ENCODE assay signal across 11 cellular contexts in genomic region chr7:139505563-139505962, GRCh38. TPM values are rescaled to one million over a fixed set of nuclear protein-coding genes. Genes with fewer than 3 reads are reported as not detected.
DNase-seq lines count a peak whose midpoint lies in the region; ATAC-seq and TF ChIP-seq lines count a peak whose summit lies in the region.
"Had no signal": no experiment of that assay in that cellular context is flagged by ENCODE, and none has a peak within 500 bp of the region (broad histone marks: within the 10 kb centered on the region; RNA-seq: fewer than 3 reads in every experiment).

No MANE protein-coding gene starts in this region.

- H3K79me2 ChIP-seq in Loucy (ENCODE audit: insufficient read depth, low read length) = no peaks in the 10 kb centered on the region

- no peaks in the 10 kb centered on the region for H3K9me3 ChIP-seq in breast epithelium
- H3K9me3 ChIP-seq in Loucy (ENCODE audit: insufficient read depth, low read depth, low read length) = no peaks in the 10 kb centered on the region

- H3K36me3 Mint-ChIP-seq in MCF 10A (ENCODE audit: insufficient read depth, unreplicated experiment) = no peaks in the 10 kb centered on the region
- H3K36me3 Mint-ChIP-seq in chondrocyte (ENCODE audit: low read depth) = no peaks in the 10 kb centered on the region
- H3K36me3 Mint-ChIP-seq in stimulated activated effector memory CD8-positive, alpha-beta T cell treated with anti-CD3 and anti-CD28 coated beads, Interleukin-12 subunit alpha, Interleukin-12 subunit beta, amount 100 ng/mL, for 72 hours = no peaks in the 10 kb centered on the region
- H3K36me3 Mint-ChIP-seq in T-cell = no peaks in the 10 kb centered on the region

- no peak overlapping the region for H3K4me3 ChIP-seq in breast epithelium
- H3K4me3 ChIP-seq in Loucy (ENCODE audit: low read length, poor library complexity, severe bottlenecking) = no peak overlapping the region

- no peaks in the 10 kb centered on the region for H3K4me1 ChIP-seq in breast epithelium
- H3K4me1 ChIP-seq in Loucy (ENCODE audit: insufficient read depth, low read length, poor library complexity, severe bottlenecking) = no peaks in the 10 kb centered on the region

- no peak overlapping the region for H3K27ac ChIP-seq in breast epithelium

- TF ChIP-seq CTCF in MCF 10A (IDR thresholded peaks at IDR 0.05; ENCODE audit: unreplicated experiment) (no peak), breast epithelium (IDR thresholded peaks at IDR 0.05) (no peak), Loucy (conservative IDR thresholded peaks at IDR 0.05; ENCODE audit: low read length) (peak; percentile 71), chondrocyte (IDR thresholded peaks at IDR 0.05) (peak; percentile 53)

- no peaks in the 10 kb centered on the region for H3K27me3 Mint-ChIP-seq in MCF 10A (ENCODE audit: insufficient read depth, unreplicated experiment)
- H3K27me3 Mint-ChIP-seq in chondrocyte (ENCODE audit: low read depth) = no peaks in the 10 kb centered on the region
- no peaks in the 10 kb centered on the region for H3K27me3 Mint-ChIP-seq in T-cell

- DNase-seq in MCF 10A (ENCODE audit: unreplicated experiment) (peak; percentile 39), breast epithelium (ENCODE audit: low spot score in 2 of 2) (no peak), chondrocyte (ENCODE audit: low spot score) (no peak), T-cell (no peak), hypothalamus (lab: John Stamatoyannopoulos, UW) (no peak)
- no peak for DNase-seq in stimulated activated effector memory CD8-positive, alpha-beta T cell treated with anti-CD3 and anti-CD28 coated beads, Interleukin-12 subunit alpha, Interleukin-12 subunit beta, amount 100 ng/mL, for 72 hours (ENCODE audit: low spot score in 2 of 2)
- DNase-seq: NCI-H526 treated with DMSO at 0.1 percent for 48 hours had no signal

- BruUV-seq in MCF 10A (replicated peaks; lab: Mats Ljungman, UMichigan) = no TSS peak

- CTCF ChIA-PET in MCF 10A (lab: Yijun Ruan, JAX) = interaction anchor here (0.6 to 1.0 kb wide), 3 partner anchors 18 to 1390 kb away, joined by 3 to 5 read pairs (median 3); partner anchors contain the start of gene CLEC2L
- CTCF ChIA-PET in T-cell (lab: Charles Lee) = no interaction called here

- TF ChIP-seq POLR2A in breast epithelium (IDR thresholded peaks at IDR 0.05) = no peak

- no peaks in the 10 kb centered on the region for H3K4me1 Mint-ChIP-seq in MCF 10A (ENCODE audit: insufficient read depth, unreplicated experiment)
- peaks cover 9% of the 10 kb centered on the region for H3K4me1 Mint-ChIP-seq in chondrocyte (ENCODE audit: low read depth)
- H3K4me1 Mint-ChIP-seq in stimulated activated effector memory CD8-positive, alpha-beta T cell treated with anti-CD3 and anti-CD28 coated beads, Interleukin-12 subunit alpha, Interleukin-12 subunit beta, amount 100 ng/mL, for 72 hours = no peaks in the 10 kb centered on the region
- H3K4me1 Mint-ChIP-seq in T-cell = no peaks in the 10 kb centered on the region

- no peaks in the 10 kb centered on the region for H3F3A ChIP-seq in Loucy (ENCODE audit: low read depth)

- H3K27me3 ChIP-seq in breast epithelium (no peaks in the 10 kb centered on the region), Loucy (ENCODE audit: insufficient read depth, low read length, poor library complexity, severe bottlenecking) (no peaks in the 10 kb centered on the region)

- H4K20me1 ChIP-seq in Loucy (ENCODE audit: insufficient read depth, low read length, poor library complexity, severe bottlenecking) = no peaks in the 10 kb centered on the region

- no peak overlapping the region for H3K9ac ChIP-seq in Loucy (ENCODE audit: low read depth, low read length, poor library complexity, severe bottlenecking)

- ATAC-seq in stimulated activated effector memory CD8-positive, alpha-beta T cell treated with anti-CD3 and anti-CD28 coated beads, Interleukin-12 subunit alpha, Interleukin-12 subunit beta, amount 100 ng/mL, for 72 hours = peak; percentile 34
- no peak for ATAC-seq in T-cell (replicated peaks in 1 of 4)
- ATAC-seq in GM21737 (IDR thresholded peaks at IDR 0.05; ENCODE audit: unreplicated experiment) = no peak

- H3K27ac Mint-ChIP-seq in MCF 10A (ENCODE audit: low read depth, unreplicated experiment) (no peak overlapping the region), chondrocyte (ENCODE audit: unreplicated experiment) (no peak overlapping the region), T-cell (no peak overlapping the region)
- no peak overlapping the region for H3K27ac Mint-ChIP-seq in stimulated activated effector memory CD8-positive, alpha-beta T cell treated with anti-CD3 and anti-CD28 coated beads, Interleukin-12 subunit alpha, Interleukin-12 subunit beta, amount 100 ng/mL, for 72 hours

- no peak overlapping the region for H2AFZ ChIP-seq in Loucy (ENCODE audit: low read length)

- no peak overlapping the region for H3K4me2 ChIP-seq in Loucy (ENCODE audit: low read depth, low read length, poor library complexity, severe bottlenecking)

- POLR2A ChIA-PET in MCF 10A (lab: Yijun Ruan, JAX) (no interaction called here), T-cell (lab: Charles Lee) (no interaction called here)

- no peaks in the 10 kb centered on the region for H3K36me3 ChIP-seq in breast epithelium
- no peaks in the 10 kb centered on the region for H3K36me3 ChIP-seq in Loucy (ENCODE audit: insufficient read depth, low read length)

- intact Hi-C loops in MCF 10A (cut with micrococcal nuclease) = loop anchor here (10.0 kb wide), 2 partner anchors 139 to 269 kb away; partner anchors contain the start of gene HIPK2
- intact Hi-C loops in breast epithelium (cut with DNase I; ENCODE audit: low total_unique reads) = no loop called here

- H3K4me3 Mint-ChIP-seq in MCF 10A (ENCODE audit: unreplicated experiment) (no peak overlapping the region), chondrocyte (ENCODE audit: unreplicated experiment) (no peak overlapping the region), T-cell (no peak overlapping the region)
- no peak overlapping the region for H3K4me3 Mint-ChIP-seq in stimulated activated effector memory CD8-positive, alpha-beta T cell treated with anti-CD3 and anti-CD28 coated beads, Interleukin-12 subunit alpha, Interleukin-12 subunit beta, amount 100 ng/mL, for 72 hours

- no peaks in the 10 kb centered on the region for H3K9me3 Mint-ChIP-seq in MCF 10A (ENCODE audit: unreplicated experiment)
- H3K9me3 Mint-ChIP-seq in chondrocyte (ENCODE audit: low read depth) = no peaks in the 10 kb centered on the region
- H3K9me3 Mint-ChIP-seq in stimulated activated effector memory CD8-positive, alpha-beta T cell treated with anti-CD3 and anti-CD28 coated beads, Interleukin-12 subunit alpha, Interleukin-12 subunit beta, amount 100 ng/mL, for 72 hours = no peaks in the 10 kb centered on the region
- H3K9me3 Mint-ChIP-seq in T-cell = no peaks in the 10 kb centered on the region

- no peaks in the 10 kb centered on the region for H3K9me2 ChIP-seq in Loucy (replicated peaks; ENCODE audit: low read depth, low read length)

RNA-seq across cellular contexts. Expression of gene CLEC2L, which starts 17.9 kb away (rescaled TPM):
- total RNA-seq in MCF 10A (2022) = not detected in 2 replicates
- not detected for total RNA-seq in breast epithelium
- total RNA-seq in chondrocyte = not detected in 3 replicates
- not detected for total RNA-seq in T-cell
- total RNA-seq: cardiac septum, pulmonary artery endothelial cell had no signal

RNA-seq across cellular contexts. Expression of gene KLRG2, which starts 22.1 kb away (rescaled TPM):
- total RNA-seq in MCF 10A (2022) (0.19 TPM in 1 of 2 replicates, not detected in the other), breast epithelium (1 to 10 TPM in 1 of 3 donors, under 1 TPM in 2; 0.33 to 1.3 (median 0.48) TPM), chondrocyte (not detected in 3 replicates), T-cell (under 1 TPM in 1 of 5 donors, not detected in 4; 0.12 TPM)
- total RNA-seq: cardiac septum, pulmonary artery endothelial cell had no signal

Comparison
In these comparisons a context has a peak if more than half of its experiments do, and no peak if none do; other contexts are left out.
1. CTCF ChIP-seq: peak in Loucy (single experiment) and chondrocyte (single experiment); none in MCF 10A (single experiment) and breast epithelium (0 of 3).